ENCODE assay signal across 1 cellular context in the genomic region with DNA sequence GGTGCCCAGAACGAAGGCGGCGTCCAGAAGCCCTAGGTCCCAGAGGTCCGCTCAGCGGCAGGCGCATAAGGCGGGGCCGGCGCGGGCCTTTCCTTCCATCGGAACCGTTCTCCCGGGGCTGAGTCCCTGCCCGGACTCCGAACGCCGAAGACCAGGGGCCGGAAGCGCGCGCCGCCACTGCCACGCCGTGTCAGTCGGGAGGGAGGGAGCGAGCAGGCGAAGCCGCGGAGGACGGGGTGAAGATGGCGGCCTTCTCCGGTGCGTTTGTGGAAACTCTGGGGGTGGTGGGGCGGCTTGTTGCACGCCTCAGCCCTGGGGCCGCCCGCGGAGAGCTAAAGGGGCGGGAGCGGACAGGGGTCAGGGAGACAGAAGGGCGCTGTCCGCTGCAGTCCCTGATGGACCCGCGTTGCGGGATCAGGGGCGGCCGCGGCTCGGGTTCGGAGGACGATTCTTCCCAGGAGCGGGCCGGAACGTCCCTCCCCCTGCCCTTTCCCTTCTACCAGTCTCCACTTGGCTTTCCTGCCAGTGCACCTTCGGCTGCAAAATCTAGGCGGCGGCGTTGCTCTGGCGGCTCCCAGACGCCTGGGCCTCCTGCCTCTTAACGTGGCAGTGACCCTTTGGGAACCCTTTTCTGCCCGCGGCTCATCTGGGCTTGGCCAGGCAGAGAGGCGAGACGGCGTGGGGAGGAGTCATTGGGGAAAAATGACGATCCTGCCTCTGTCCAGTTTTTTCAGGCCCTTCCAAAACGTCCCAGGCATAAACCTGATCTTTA.
TF ChIP-seq lines count a peak whose summit lies in the region.

TSS of gene DDX1 (plus strand) at position 177 of the 772 bp plus-strand sequence. CDS start at position 243, 66 bp downstream.

TF ChIP-seq in HepG2, 621 proteins besides CTCF, POLR2A, EP300 and RAD21 (continued from another document and continues in another):
- TF ChIP-seq SNAPC4 (CRISPR knock-in tag; IDR thresholded peaks at IDR 0.05) (peak; percentile 98), BRCA1 (CRISPR knock-in tag; IDR thresholded peaks at IDR 0.05) (peak; percentile 98), POLR2AphosphoS5 (IDR thresholded peaks at IDR 0.05; ENCODE audit: low read depth, low read length) (peak; percentile 96), CBX1 (IDR thresholded peaks at IDR 0.05; ENCODE audit: low read depth) (peak; percentile 98), MTF2 (CRISPR knock-in tag; IDR thresholded peaks at IDR 0.05; ENCODE audit: borderline replicate concordance) (peak; percentile 100), ZBTB37 (CRISPR knock-in tag; IDR thresholded peaks at IDR 0.05) (peak; percentile 51; the same call in 1 of the 2 replicates), PCBP2 (optimal IDR thresholded peaks at IDR 0.05; ENCODE audit: low read depth, low read length, poor library complexity, severe bottlenecking) (no peak), TCF12 (IDR thresholded peaks at IDR 0.05) (no peak), TCF12 (CRISPR knock-in tag; IDR thresholded peaks at IDR 0.05) (peak; percentile 98), ZNF792 (CRISPR knock-in tag; IDR thresholded peaks at IDR 0.05) (peak; percentile 99), USF2 (IDR thresholded peaks at IDR 0.05; ENCODE audit: low read depth, low read length) (no peak), USF2 (CRISPR knock-in tag; IDR thresholded peaks at IDR 0.05; ENCODE audit: borderline replicate concordance) (peak; percentile 70; the same call in 1 of the 2 replicates), CREBL2 (CRISPR knock-in tag; IDR thresholded peaks at IDR 0.05; ENCODE audit: borderline replicate concordance) (peak; percentile 95), MIER3 (CRISPR knock-in tag; IDR thresholded peaks at IDR 0.05; ENCODE audit: borderline replicate concordance) (peak; percentile 98; the same call in 1 of the 2 replicates), NR2F6 (IDR thresholded peaks at IDR 0.05) (no peak), NR2F6 (CRISPR knock-in tag; IDR thresholded peaks at IDR 0.05) (peak; percentile 81), ZIK1 (CRISPR knock-in tag; IDR thresholded peaks at IDR 0.05; ENCODE audit: borderline replicate concordance, low read depth) (peak; percentile 99), NCOA2 (CRISPR knock-in tag; IDR thresholded peaks at IDR 0.05) (no peak; the same call in 1 of the 2 replicates), EED (CRISPR knock-in tag; IDR thresholded peaks at IDR 0.05) (peak; percentile 97), ZSCAN25 (CRISPR knock-in tag; IDR thresholded peaks at IDR 0.05) (peak; percentile 89), FOXO4 (CRISPR knock-in tag; conservative IDR thresholded peaks at IDR 0.05) (no peak; the same call in 1 of the 2 replicates), IRX3 (CRISPR knock-in tag; IDR thresholded peaks at IDR 0.05; ENCODE audit: borderline replicate concordance, low read depth) (no peak), ZMYM2 (CRISPR knock-in tag; IDR thresholded peaks at IDR 0.05) (peak; percentile 89), KLF12 (CRISPR knock-in tag; IDR thresholded peaks at IDR 0.05; ENCODE audit: borderline replicate concordance) (peak; percentile 98), RORA (CRISPR knock-in tag; IDR thresholded peaks at IDR 0.05) (peak; percentile 74; the same call in 1 of the 2 replicates), THRA (CRISPR knock-in tag; IDR thresholded peaks at IDR 0.05; ENCODE audit: borderline replicate concordance) (peak; percentile 90), ZNF546 (CRISPR knock-in tag; conservative IDR thresholded peaks at IDR 0.05) (peak; percentile 66)
- TF ChIP-seq, protein P1, sequence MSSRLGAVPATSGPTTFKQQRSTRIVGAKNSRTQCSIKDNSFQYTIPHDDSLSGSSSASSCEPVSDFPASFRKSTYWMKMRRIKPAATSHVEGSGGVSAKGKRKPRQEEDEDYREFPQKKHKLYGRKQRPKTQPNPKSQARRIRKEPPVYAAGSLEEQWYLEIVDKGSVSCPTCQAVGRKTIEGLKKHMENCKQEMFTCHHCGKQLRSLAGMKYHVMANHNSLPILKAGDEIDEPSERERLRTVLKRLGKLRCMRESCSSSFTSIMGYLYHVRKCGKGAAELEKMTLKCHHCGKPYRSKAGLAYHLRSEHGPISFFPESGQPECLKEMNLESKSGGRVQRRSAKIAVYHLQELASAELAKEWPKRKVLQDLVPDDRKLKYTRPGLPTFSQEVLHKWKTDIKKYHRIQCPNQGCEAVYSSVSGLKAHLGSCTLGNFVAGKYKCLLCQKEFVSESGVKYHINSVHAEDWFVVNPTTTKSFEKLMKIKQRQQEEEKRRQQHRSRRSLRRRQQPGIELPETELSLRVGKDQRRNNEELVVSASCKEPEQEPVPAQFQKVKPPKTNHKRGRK (CRISPR knock-in tag; IDR thresholded peaks at IDR 0.05), result no peak
- TF ChIP-seq, protein P2, sequence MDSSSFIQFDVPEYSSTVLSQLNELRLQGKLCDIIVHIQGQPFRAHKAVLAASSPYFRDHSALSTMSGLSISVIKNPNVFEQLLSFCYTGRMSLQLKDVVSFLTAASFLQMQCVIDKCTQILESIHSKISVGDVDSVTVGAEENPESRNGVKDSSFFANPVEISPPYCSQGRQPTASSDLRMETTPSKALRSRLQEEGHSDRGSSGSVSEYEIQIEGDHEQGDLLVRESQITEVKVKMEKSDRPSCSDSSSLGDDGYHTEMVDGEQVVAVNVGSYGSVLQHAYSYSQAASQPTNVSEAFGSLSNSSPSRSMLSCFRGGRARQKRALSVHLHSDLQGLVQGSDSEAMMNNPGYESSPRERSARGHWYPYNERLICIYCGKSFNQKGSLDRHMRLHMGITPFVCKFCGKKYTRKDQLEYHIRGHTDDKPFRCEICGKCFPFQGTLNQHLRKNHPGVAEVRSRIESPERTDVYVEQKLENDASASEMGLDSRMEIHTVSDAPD (CRISPR knock-in tag; IDR thresholded peaks at IDR 0.05), result peak; percentile 91; the same call in 1 of the 2 replicates
- TF ChIP-seq, protein P3, sequence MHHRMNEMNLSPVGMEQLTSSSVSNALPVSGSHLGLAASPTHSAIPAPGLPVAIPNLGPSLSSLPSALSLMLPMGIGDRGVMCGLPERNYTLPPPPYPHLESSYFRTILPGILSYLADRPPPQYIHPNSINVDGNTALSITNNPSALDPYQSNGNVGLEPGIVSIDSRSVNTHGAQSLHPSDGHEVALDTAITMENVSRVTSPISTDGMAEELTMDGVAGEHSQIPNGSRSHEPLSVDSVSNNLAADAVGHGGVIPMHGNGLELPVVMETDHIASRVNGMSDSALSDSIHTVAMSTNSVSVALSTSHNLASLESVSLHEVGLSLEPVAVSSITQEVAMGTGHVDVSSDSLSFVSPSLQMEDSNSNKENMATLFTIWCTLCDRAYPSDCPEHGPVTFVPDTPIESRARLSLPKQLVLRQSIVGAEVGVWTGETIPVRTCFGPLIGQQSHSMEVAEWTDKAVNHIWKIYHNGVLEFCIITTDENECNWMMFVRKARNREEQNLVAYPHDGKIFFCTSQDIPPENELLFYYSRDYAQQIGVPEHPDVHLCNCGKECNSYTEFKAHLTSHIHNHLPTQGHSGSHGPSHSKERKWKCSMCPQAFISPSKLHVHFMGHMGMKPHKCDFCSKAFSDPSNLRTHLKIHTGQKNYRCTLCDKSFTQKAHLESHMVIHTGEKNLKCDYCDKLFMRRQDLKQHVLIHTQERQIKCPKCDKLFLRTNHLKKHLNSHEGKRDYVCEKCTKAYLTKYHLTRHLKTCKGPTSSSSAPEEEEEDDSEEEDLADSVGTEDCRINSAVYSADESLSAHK (CRISPR knock-in tag; IDR thresholded peaks at IDR 0.05; ENCODE audit: borderline replicate concordance), result peak; percentile 32; the same call in 1 of the 2 replicates
